ENCODE assay signal across 24 cellular contexts in genomic region chr19:4234862-4235201, GRCh38. TPM values are rescaled to one million over a fixed set of nuclear protein-coding genes. Genes with fewer than 3 reads are reported as not detected.
"Had no signal": no experiment of that assay in that cellular context is flagged by ENCODE, and none has a peak within 500 bp of the region (broad histone marks: within the 10 kb centered on the region; RNA-seq: fewer than 3 reads in every experiment).

No MANE protein-coding gene starts in this region.

- H3K27me3 ChIP-seq: ovary, right atrium auricular region had no signal

- H3K9me3 ChIP-seq: esophagus squamous epithelium, gastroesophageal sphincter, mucosa of descending colon, ovary, right atrium auricular region, stomach, thoracic aorta, transverse colon had no signal

- H3K4me3 ChIP-seq: esophagus squamous epithelium, gastroesophageal sphincter, mucosa of descending colon, ovary, right atrium auricular region, stomach, thoracic aorta, transverse colon had no signal

- H3K36me3 Mint-ChIP-seq: naive thymus-derived CD8-positive, alpha-beta T cell had no signal

- H3K4me1 ChIP-seq: gastroesophageal sphincter, right atrium auricular region, stomach, transverse colon had no signal

- H3K36me3 ChIP-seq: esophagus squamous epithelium, gastroesophageal sphincter, ovary, right atrium auricular region, stomach, thoracic aorta, transverse colon had no signal

- ATAC-seq: gastroesophageal sphincter; left lobe of liver; mucosa of descending colon; naive thymus-derived CD8-positive, alpha-beta T cell had no signal

- H3K27ac ChIP-seq: esophagus squamous epithelium, gastroesophageal sphincter, ovary, right atrium auricular region, stomach, thoracic aorta, transverse colon had no signal

- H3K9me3 Mint-ChIP-seq: naive thymus-derived CD8-positive, alpha-beta T cell had no signal

- FAIRE-seq: small intestine had no signal

- DNase-seq: dermis blood vessel endothelial cell; esophagus squamous epithelium; foreskin fibroblast; glutamatergic neuron; islet precursor cell; mammary epithelial cell; mucosa of descending colon; naive thymus-derived CD8-positive, alpha-beta T cell; ovary; small intestine; stimulated activated CD4-positive, alpha-beta T cell treated with anti-CD3 and anti-CD28 coated beads, Interleukin-12 subunit alpha, Interleukin-12 subunit beta, amount 100 ng/mL, for 4 hours; stimulated activated naive CD4-positive, alpha-beta T cell; stomach; substantia nigra; transverse colon had no signal

- H3K4me3 Mint-ChIP-seq: naive thymus-derived CD8-positive, alpha-beta T cell had no signal

RNA-seq across cellular contexts. Expression of gene EBI3, which starts 5.5 kb away (rescaled TPM):
- total RNA-seq: mammary epithelial cell had no signal
- polyA plus RNA-seq: naive thymus-derived CD8-positive, alpha-beta T cell; neural cell had no signal

RNA-seq across cellular contexts. Expression of gene SHD, which starts 44.2 kb away (rescaled TPM):
- total RNA-seq: dermis blood vessel endothelial cell; epithelial cell of proximal tubule; esophagus squamous epithelium; gastroesophageal sphincter; lower leg skin; mammary epithelial cell; naive thymus-derived CD8-positive, alpha-beta T cell; posterior vena cava; thoracic aorta; ureter had no signal
- polyA plus RNA-seq: mammary epithelial cell; naive thymus-derived CD8-positive, alpha-beta T cell; stomach had no signal

RNA-seq across cellular contexts. Expression of gene ANKRD24, which starts 52.3 kb away (rescaled TPM):
- total RNA-seq: epithelial cell of proximal tubule had no signal
